In the genomic region with DNA sequence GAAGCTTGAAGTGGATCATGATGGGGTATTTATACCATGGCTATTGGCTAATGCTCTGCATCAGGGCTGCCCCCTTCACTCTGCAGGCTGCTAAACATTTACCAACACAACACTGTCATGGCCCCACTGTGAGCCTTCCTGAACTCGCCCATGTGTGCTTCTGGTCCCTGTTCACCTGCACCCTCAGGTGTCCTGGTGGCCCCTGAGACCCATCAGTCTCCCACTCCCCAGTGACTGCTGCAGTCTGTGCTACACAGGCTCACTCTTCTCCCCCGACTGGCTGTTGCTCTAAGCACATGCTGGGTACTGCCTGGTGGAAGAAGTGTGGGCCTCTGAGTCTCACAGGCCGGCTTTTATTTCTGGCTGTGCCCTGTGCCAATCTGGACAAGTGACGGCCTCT, we compare ENCODE assay signal across 17 cellular contexts.
"Had no signal": no experiment of that assay in that cellular context is flagged by ENCODE, and none has a peak within 500 bp of the region (broad histone marks: within the 10 kb centered on the region; RNA-seq: fewer than 3 reads in every experiment).

No MANE protein-coding gene starts in this region.

- H3K9me3 ChIP-seq: ascending aorta, gastrocnemius medialis, thyroid gland, uterus had no signal

- H3K4me1 ChIP-seq: ascending aorta, gastrocnemius medialis, thyroid gland, uterus had no signal

- FAIRE-seq: keratinocyte had no signal

- H3K36me3 ChIP-seq: ascending aorta, gastrocnemius medialis, thyroid gland, uterus had no signal

- H3K27me3 ChIP-seq: ascending aorta, gastrocnemius medialis, thyroid gland, uterus had no signal

- ATAC-seq: activated T-cell treated with anti-CD3 and anti-CD28 coated beads, Interleukin-2, amount 50 U/mL, for 4 hours; esophagus mucosa; gastrocnemius medialis; left lobe of liver; T-cell; WTC11 had no signal

- DNase-seq: activated CD4-positive, alpha-beta memory T cell treated with anti-CD3 and anti-CD28 coated beads, Interleukin-2, amount 10 ng/mL, durations not matched to agents 7 days and 5 days; activated CD4-positive, alpha-beta T cell treated with anti-CD3 and anti-CD28 coated beads for 4 hours; activated gamma-delta T cell; activated T-cell treated with anti-CD3 and anti-CD28 coated beads, Interleukin-2, amount 50 U/mL, for 4 hours; cortex of kidney; effector CD4-positive, alpha-beta T cell; gastrocnemius medialis; mammary epithelial cell; stimulated activated naive CD4-positive, alpha-beta T cell; T-cell; thyroid gland; uterus had no signal

- H3K27ac ChIP-seq: ascending aorta, gastrocnemius medialis, thyroid gland, uterus had no signal

- H3K4me3 ChIP-seq: ascending aorta, gastrocnemius medialis, thyroid gland, uterus had no signal
